18 cellular contexts compared by ENCODE assay signal in genomic region chr4:140777401-140777800, GRCh38. TPM values are rescaled to one million over a fixed set of nuclear protein-coding genes. Genes with fewer than 3 reads are reported as not detected.
DNase-seq lines count a peak whose midpoint lies in the region; ATAC-seq, FAIRE-seq and TF ChIP-seq lines count a peak whose summit lies in the region.
"Had no signal": no experiment of that assay in that cellular context is flagged by ENCODE, and none has a peak within 500 bp of the region (broad histone marks: within the 10 kb centered on the region; RNA-seq: fewer than 3 reads in every experiment).

No MANE protein-coding gene starts in this region.

- H2BK5ac ChIP-seq in H9 (ENCODE audit: insufficient read length, low read length), result no peak overlapping the region

- no peaks in the 10 kb centered on the region for H3K4me1 ChIP-seq in H9 (ENCODE audit: insufficient read depth, low read length)

- no peak for DNase-seq in GM12891 (ENCODE audit: insufficient read length, low spot score)
- no peak for DNase-seq in H9
- DNase-seq in cerebellum (ENCODE audit: low spot score), result peak; percentile 43
- no peak for DNase-seq in Kasumi-1 (lab: John Stamatoyannopoulos, UW)
- no peak for DNase-seq in immature natural killer cell
- DNase-seq in natural killer cell treated with Interleukin-12 subunit alpha and Interleukin-12 subunit beta and Interleukin-15 and Interleukin-18, amount 100 ng/mL, for 72 hours (ENCODE audit: low spot score), result no peak
- DNase-seq: CD4-positive, alpha-beta T cell; DMS153; DND-41; GM23248; Karpas-422 had no signal

- H3K27ac Mint-ChIP-seq in H9 (no peak overlapping the region), immature natural killer cell (no peak overlapping the region)
- H3K27ac Mint-ChIP-seq in natural killer cell treated with Interleukin-12 subunit alpha and Interleukin-12 subunit beta and Interleukin-15 and Interleukin-18, amount 100 ng/mL, for 72 hours, result no peak overlapping the region
- H3K27ac Mint-ChIP-seq: B cell; CD4-positive, alpha-beta T cell had no signal

- no peak overlapping the region for H3T11ph ChIP-seq in H9 (ENCODE audit: low read length)

- peak; percentile 12 for ATAC-seq in HG03354 (IDR thresholded peaks at IDR 0.05; ENCODE audit: poor library complexity, severe bottlenecking, unreplicated experiment)
- ATAC-seq in natural killer cell treated with Interleukin-12 subunit alpha and Interleukin-12 subunit beta and Interleukin-15 and Interleukin-18, amount 100 ng/mL, for 72 hours, result no peak
- ATAC-seq: K562 had no signal

- no peak overlapping the region for H3K18ac ChIP-seq in H9 (ENCODE audit: insufficient read length, low read depth, low read length)

- H3K4ac ChIP-seq in H9 (ENCODE audit: low read depth, low read length), result no peak overlapping the region

- no peak overlapping the region for H2BK15ac ChIP-seq in H9 (ENCODE audit: low read depth, low read length)

- no peak overlapping the region for H4K91ac ChIP-seq in H9 (ENCODE audit: insufficient read length, low read depth, low read length)

- H4K5ac ChIP-seq in H9 (ENCODE audit: insufficient read length, low read depth, low read length), result no peak overlapping the region

- H3K79me2 ChIP-seq in H9 (ENCODE audit: insufficient read depth, low read length), result no peaks in the 10 kb centered on the region

- H2AK5ac ChIP-seq in H9 (ENCODE audit: insufficient read length, low read length), result no peak overlapping the region

- no peak overlapping the region for H2BK120ac ChIP-seq in H9 (ENCODE audit: low read depth, low read length, poor library complexity, severe bottlenecking)

- no peak overlapping the region for H3K27ac ChIP-seq in H9 (ENCODE audit: insufficient read length, low read depth, low read length)
- H3K27ac ChIP-seq: GM23248 had no signal

- TF ChIP-seq CTCF in H9 (conservative IDR thresholded peaks at IDR 0.05), result no peak

- H4K8ac ChIP-seq in H9 (replicated peaks; ENCODE audit: insufficient read length, low read depth, low read length), result no peak overlapping the region

- H3K27me3 ChIP-seq in H9 (ENCODE audit: insufficient read depth, low read length), result no peaks in the 10 kb centered on the region

- H3K9me3 Mint-ChIP-seq in H9 (no peaks in the 10 kb centered on the region; a peak in 1 of 5 replicates), immature natural killer cell (peaks cover 0 to 6% (median 0%) of the 10 kb centered on the region in 6 donors)
- H3K9me3 Mint-ChIP-seq in natural killer cell treated with Interleukin-12 subunit alpha and Interleukin-12 subunit beta and Interleukin-15 and Interleukin-18, amount 100 ng/mL, for 72 hours, result peaks cover 4% of the 10 kb centered on the region

- H3K36me3 Mint-ChIP-seq in H9 (ENCODE audit: insufficient read depth in 1 of 3, low read depth in 3 of 3), result no peaks in the 10 kb centered on the region
- H3K36me3 Mint-ChIP-seq in immature natural killer cell, result no peaks in the 10 kb centered on the region
- H3K36me3 Mint-ChIP-seq in natural killer cell treated with Interleukin-12 subunit alpha and Interleukin-12 subunit beta and Interleukin-15 and Interleukin-18, amount 100 ng/mL, for 72 hours, result no peaks in the 10 kb centered on the region

- H3K4me2 ChIP-seq in H9 (ENCODE audit: insufficient read depth, insufficient read length, low read length), result no peak overlapping the region

- no peaks in the 10 kb centered on the region for H4K20me1 ChIP-seq in H9 (ENCODE audit: control insufficient read depth, insufficient read depth, insufficient read length)

- no peak overlapping the region for H2AFZ ChIP-seq in H9 (ENCODE audit: low read length)
- H2AFZ ChIP-seq: GM23248 had no signal

- H3K23me2 ChIP-seq in H9 (ENCODE audit: insufficient read length, low read depth, low read length, poor library complexity, severe bottlenecking), result no peaks in the 10 kb centered on the region

- H3K27me3 Mint-ChIP-seq in H9 (ENCODE audit: low read depth) (no peaks in the 10 kb centered on the region; the same call in 1 of the 2 replicates), immature natural killer cell (ENCODE audit: low read depth in 3 of 3) (peaks cover 0 to 2% (median 0%) of the 10 kb centered on the region in 3 donors)
- H3K27me3 Mint-ChIP-seq in natural killer cell treated with Interleukin-12 subunit alpha and Interleukin-12 subunit beta and Interleukin-15 and Interleukin-18, amount 100 ng/mL, for 72 hours, result peaks cover 8 to 10% of the 10 kb centered on the region in 2 donors
- H3K27me3 Mint-ChIP-seq: B cell had no signal

- no peak for TF ChIP-seq POLR2A in GM12891 (IDR thresholded peaks at IDR 0.05; ENCODE audit: low read depth, low read length)

- peak; percentile 26 for FAIRE-seq in GM12891 (lab: Jason Lieb, UNC)
- FAIRE-seq: A204.1, D721Med, GM19239, H54, K562 had no signal

- no peak overlapping the region for H3K4me3 Mint-ChIP-seq in H9
- no peak overlapping the region for H3K4me3 Mint-ChIP-seq in immature natural killer cell
- no peak overlapping the region for H3K4me3 Mint-ChIP-seq in natural killer cell treated with Interleukin-12 subunit alpha and Interleukin-12 subunit beta and Interleukin-15 and Interleukin-18, amount 100 ng/mL, for 72 hours
- H3K4me3 Mint-ChIP-seq: B cell; CD4-positive, alpha-beta T cell had no signal

- no peak overlapping the region for H3K23ac ChIP-seq in H9 (ENCODE audit: insufficient read length, low read depth, low read length)

- H3K9ac ChIP-seq in H9 (ENCODE audit: extremely low read depth, insufficient read length, low read length), result peak overlapping the region; percentile 31
- H3K9ac ChIP-seq: GM23248 had no signal

- no peaks in the 10 kb centered on the region for H3K9me3 ChIP-seq in H9 (ENCODE audit: control insufficient read depth, low read depth, low read length)

- H3K56ac ChIP-seq in H9 (ENCODE audit: insufficient read length, low read depth, low read length), result no peak overlapping the region

- no peaks in the 10 kb centered on the region for H3K79me1 ChIP-seq in H9 (ENCODE audit: insufficient read depth, low read depth, low read length, poor library complexity, severe bottlenecking)

- H3K14ac ChIP-seq in H9 (ENCODE audit: insufficient read depth, low read length), result no peak overlapping the region

- no peaks in the 10 kb centered on the region for H3K4me1 Mint-ChIP-seq in H9
- no peaks in the 10 kb centered on the region for H3K4me1 Mint-ChIP-seq in immature natural killer cell
- no peaks in the 10 kb centered on the region for H3K4me1 Mint-ChIP-seq in natural killer cell treated with Interleukin-12 subunit alpha and Interleukin-12 subunit beta and Interleukin-15 and Interleukin-18, amount 100 ng/mL, for 72 hours (ENCODE audit: low read depth in 2 of 2)

- no peak overlapping the region for H2BK12ac ChIP-seq in H9 (ENCODE audit: insufficient read length, low read depth, low read length)

- H2BK20ac ChIP-seq in H9 (ENCODE audit: low read depth, low read length, poor library complexity, severe bottlenecking), result no peak overlapping the region

- no CpG with 5 or more reads among the region's 1 CpG for WGBS in H9 (ENCODE audit: extremely low coverage, insufficient read length, low lambda C conversion rate)

TF ChIP-seq in GM12891, 5 proteins besides CTCF, POLR2A, EP300 and RAD21:
- TF ChIP-seq PAX5 (IDR thresholded peaks at IDR 0.05; ENCODE audit: insufficient read depth, low read length, severe bottlenecking) (no peak), SPI1 (IDR thresholded peaks at IDR 0.05; ENCODE audit: low read depth, low read length) (no peak), POLR2AphosphoS5 (IDR thresholded peaks at IDR 0.05; ENCODE audit: low read depth, low read length) (no peak), TAF1 (IDR thresholded peaks at IDR 0.05; ENCODE audit: low read depth, low read length) (no peak), POU2F2 (IDR thresholded peaks at IDR 0.05; ENCODE audit: low read depth, low read length) (no peak)

RNA-seq across cellular contexts. Expression of gene TBC1D9, which starts 21.2 kb away (rescaled TPM):
- 3.1 TPM for polyA plus RNA-seq in GM12891 (2012; ENCODE audit: low read depth, missing spikeins)
- 0.63 and 0.86 TPM in 2 replicates for total RNA-seq in H9 (2021)
- total RNA-seq in cerebellum, result 95.7 TPM
- 1 to 10 TPM in 1 of 3 donors, under 1 TPM in 2; 0.21 to 1.1 (median 0.22) TPM for polyA plus RNA-seq in immature natural killer cell
- under 1 TPM; 0.05 to 0.33 TPM for total RNA-seq in natural killer cell treated with Interleukin-12 subunit alpha and Interleukin-12 subunit beta and Interleukin-15 and Interleukin-18, amount 100 ng/mL, for 72 hours
- polyA plus RNA-seq: K562 had no signal

Comparison
In these comparisons a context has a peak if more than half of its experiments do, and no peak if none do; other contexts are left out.
1. RNA of gene TBC1D9, which starts 21.2 kb away (total RNA-seq): 95.7 TPM in cerebellum (single experiment); 0.63 to 0.86 TPM in H9 and 0.05 to 0.33 TPM in natural killer cell treated with Interleukin-12 subunit alpha and Interleukin-12 subunit beta and Interleukin-15 and Interleukin-18, amount 100 ng/mL, for 72 hours; every median in the first group is over 10 times any median in the second.